ENCODE assay signal across 1 cellular context in the genomic region with DNA sequence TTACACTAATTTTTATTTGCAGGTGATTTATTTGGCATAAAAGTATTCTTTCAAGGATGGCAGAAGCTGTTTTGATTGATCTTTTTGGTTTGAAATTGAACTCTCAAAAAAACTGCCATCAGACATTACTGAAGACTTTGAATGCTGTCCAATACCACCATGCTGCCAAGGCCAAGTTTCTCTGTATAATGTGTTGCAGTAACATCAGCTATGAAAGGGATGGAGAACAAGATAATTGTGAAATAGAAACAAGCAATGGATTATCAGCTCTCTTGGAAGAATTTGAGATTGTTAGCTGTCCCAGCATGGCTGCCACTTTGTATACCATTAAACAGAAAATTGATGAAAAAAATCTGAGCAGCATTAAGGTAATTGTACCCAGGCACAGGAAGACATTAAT.
TF ChIP-seq lines count a peak whose summit lies in the region.

No MANE protein-coding gene starts in this region.

TF ChIP-seq in endothelial cell of umbilical vein, 7 proteins besides CTCF, POLR2A, EP300 and RAD21:
- TF ChIP-seq FOS (IDR thresholded peaks at IDR 0.05; ENCODE audit: borderline replicate concordance, insufficient read depth, low read length) (no peak), MYC (IDR thresholded peaks at IDR 0.05; ENCODE audit: low read depth, low read length) (no peak), MAX (IDR thresholded peaks at IDR 0.05; ENCODE audit: insufficient read depth, insufficient read length) (no peak), JUN (IDR thresholded peaks at IDR 0.05; ENCODE audit: borderline replicate concordance, insufficient read depth, insufficient read length, low read depth) (no peak)
